In the genomic region with DNA sequence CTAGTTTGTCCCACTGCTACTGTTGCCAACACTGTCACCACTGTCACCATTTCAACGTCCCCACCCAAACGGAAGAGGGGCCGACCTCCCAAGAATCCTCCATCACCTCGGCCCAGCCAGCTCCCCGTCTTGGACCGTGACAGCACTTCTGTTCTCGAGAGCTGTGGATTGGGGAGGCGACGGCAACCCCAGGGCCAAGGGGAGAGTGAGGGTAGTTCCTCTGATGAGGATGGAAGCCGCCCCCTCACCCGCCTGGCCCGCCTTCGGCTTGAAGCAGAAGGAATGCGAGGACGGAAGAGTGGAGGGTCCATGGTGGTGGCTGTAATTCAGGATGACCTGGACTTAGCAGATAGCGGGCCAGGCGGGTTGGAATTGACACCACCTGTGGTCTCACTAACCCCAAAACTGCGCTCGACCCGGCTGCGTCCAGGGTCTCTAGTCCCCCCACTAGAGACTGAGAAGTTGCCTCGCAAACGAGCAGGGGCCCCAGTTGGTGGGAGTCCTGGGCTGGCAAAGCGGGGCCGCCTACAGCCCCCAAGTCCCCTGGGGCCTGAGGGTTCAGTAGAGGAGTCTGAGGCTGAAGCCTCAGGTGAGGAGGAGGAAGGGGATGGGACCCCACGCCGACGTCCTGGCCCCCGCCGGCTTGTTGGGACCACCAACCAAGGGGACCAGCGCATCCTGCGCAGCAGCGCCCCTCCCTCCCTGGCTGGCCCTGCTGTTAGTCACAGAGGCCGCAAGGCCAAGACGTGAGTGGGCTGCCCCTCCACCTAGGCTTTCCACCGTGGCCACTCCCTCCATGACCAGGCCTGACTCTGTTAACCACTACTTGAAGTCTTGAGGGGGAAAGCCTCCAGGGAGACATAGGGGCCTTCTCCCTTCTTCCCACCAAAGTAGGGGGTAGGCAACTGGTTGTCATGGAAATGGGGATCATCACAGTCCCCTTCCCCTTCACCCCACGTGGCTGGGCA, we compare ENCODE assay signal across 1 cellular context.
TF ChIP-seq lines count a peak whose summit lies in the region.

No MANE protein-coding gene starts in this region.

TF ChIP-seq in A549, 52 proteins besides CTCF, POLR2A, EP300 and RAD21 (continued from another document):
- no peak for TF ChIP-seq BCL3 (IDR thresholded peaks at IDR 0.05)
- TF ChIP-seq, protein P1, sequence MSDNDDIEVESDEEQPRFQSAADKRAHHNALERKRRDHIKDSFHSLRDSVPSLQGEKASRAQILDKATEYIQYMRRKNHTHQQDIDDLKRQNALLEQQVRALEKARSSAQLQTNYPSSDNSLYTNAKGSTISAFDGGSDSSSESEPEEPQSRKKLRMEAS (IDR thresholded peaks at IDR 0.05), result no peak
